8 cellular contexts compared by ENCODE assay signal in the genomic region with DNA sequence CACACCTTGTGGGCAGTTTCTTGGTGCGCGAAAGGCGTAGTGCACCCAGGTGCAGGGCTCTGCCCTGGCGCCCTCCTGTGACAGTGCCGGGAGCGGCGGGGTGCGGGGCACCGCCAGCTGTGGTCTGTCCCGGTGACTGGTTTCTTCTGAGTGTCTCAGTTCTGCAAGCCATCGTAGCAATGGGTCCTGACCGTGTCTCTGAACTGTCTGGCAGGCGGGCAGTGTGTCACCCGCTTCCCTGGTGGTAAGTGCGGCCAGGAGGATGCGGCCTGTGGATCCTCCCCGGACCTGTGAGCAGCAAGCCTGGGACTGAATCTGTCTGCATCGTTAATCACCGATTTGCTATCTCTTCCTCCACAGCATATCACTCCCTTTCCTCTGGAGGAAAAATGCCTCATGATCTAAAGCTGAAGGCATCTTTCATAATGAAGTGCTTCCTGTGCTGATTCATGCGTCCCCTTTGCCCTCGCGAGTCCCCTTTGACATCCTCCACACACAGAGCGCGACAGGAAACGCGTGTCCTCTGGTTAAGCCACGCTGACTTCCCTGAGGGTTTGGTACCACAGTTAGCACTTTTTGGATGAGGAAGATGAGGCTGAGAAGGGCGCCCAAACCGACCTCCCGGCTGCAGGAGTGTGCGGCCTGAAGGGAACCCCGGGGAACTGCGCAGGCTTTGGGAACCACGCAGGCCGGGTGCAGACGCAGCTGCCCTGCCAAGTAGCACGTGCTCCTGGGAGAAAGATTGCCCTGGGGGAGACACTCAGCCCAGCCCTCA.
A peak's percentile ranks its signal among the peaks of the same experiment; 100 is the strongest.
DNase-seq lines count a peak whose midpoint lies in the region; ATAC-seq and TF ChIP-seq lines count a peak whose summit lies in the region.

No MANE protein-coding gene starts in this region.

- no peak for TF ChIP-seq CTCF in spleen (IDR thresholded peaks at IDR 0.05 in 8 of 11, conservative IDR thresholded peaks at IDR 0.05 in 3 of 11)

- peak; percentile 49 for DNase-seq in activated CD4-positive, alpha-beta T cell treated with anti-CD3 and anti-CD28 coated beads, Interleukin-2, amount 10 ng/mL, durations not matched to agents 7 days and 5 days
- no peak for DNase-seq in activated CD4-positive, alpha-beta T cell treated with anti-CD3 and anti-CD28 coated beads for 4 hours
- peak; percentile 88 for DNase-seq in Jurkat, Clone E6-1 (ENCODE audit: low read depth, low spot score)
- DNase-seq in dermis blood vessel endothelial cell, result peak; percentile 50
- peak; percentile 83 for DNase-seq in spleen
- no peak for DNase-seq in naive thymus-derived CD8-positive, alpha-beta T cell
- DNase-seq in ecto neural progenitor cell (ENCODE audit: low spot score), result no peak

- peak overlapping the region; percentile 37 for H3K4me3 ChIP-seq in Jurkat, Clone E6-1 (ENCODE audit: low read length)
- H3K4me3 ChIP-seq in spleen, result peak overlapping the region in 1 of 8 donors; percentile 17

- H3K4me3 Mint-ChIP-seq in activated CD4-positive, alpha-beta T cell treated with anti-CD3 and anti-CD28 coated beads, Interleukin-2, amount 10 ng/mL, durations not matched to agents 7 days and 5 days, result peak overlapping the region; percentile 23
- H3K4me3 Mint-ChIP-seq in naive thymus-derived CD8-positive, alpha-beta T cell, result peak overlapping the region in 5 of 10 donors; percentile 3 to 50 (median 18)

- intact Hi-C loops in spleen (cut with DNase I; ENCODE audit: low total_unique reads), result loop anchor here (10.0 kb wide), 1 partner anchor 410 kb away; no protein-coding TSS in a partner anchor

- 13 to 27% (median 13%) methylated on average over 30 to 37 of the region's 37 CpGs for WGBS in spleen, 5 donors

- no peaks in the 10 kb centered on the region for H3K36me3 Mint-ChIP-seq in activated CD4-positive, alpha-beta T cell treated with anti-CD3 and anti-CD28 coated beads, Interleukin-2, amount 10 ng/mL, durations not matched to agents 7 days and 5 days (ENCODE audit: low read depth)
- H3K36me3 Mint-ChIP-seq in naive thymus-derived CD8-positive, alpha-beta T cell, result no peaks in the 10 kb centered on the region

- H3K27me3 ChIP-seq in spleen (replicated peaks in 1 of 7), result peaks cover 0 to 31% (median 0%) of the 10 kb centered on the region in 7 donors

- peaks cover 25% of the 10 kb centered on the region for H3K4me1 Mint-ChIP-seq in activated CD4-positive, alpha-beta T cell treated with anti-CD3 and anti-CD28 coated beads, Interleukin-2, amount 10 ng/mL, durations not matched to agents 7 days and 5 days
- H3K4me1 Mint-ChIP-seq in naive thymus-derived CD8-positive, alpha-beta T cell, result peaks cover 3 to 19% (median 12%) of the 10 kb centered on the region in 4 donors

- peaks cover 17% of the 10 kb centered on the region for H3K27me3 Mint-ChIP-seq in activated CD4-positive, alpha-beta T cell treated with anti-CD3 and anti-CD28 coated beads, Interleukin-2, amount 10 ng/mL, durations not matched to agents 7 days and 5 days
- H3K27me3 Mint-ChIP-seq in naive thymus-derived CD8-positive, alpha-beta T cell, result peaks cover 5 to 40% (median 23%) of the 10 kb centered on the region in 5 donors

- peaks cover 0 to 2% (median 0%) of the 10 kb centered on the region in 8 donors for H3K9me3 ChIP-seq in spleen

- peaks cover 34 to 64% (median 48%) of the 10 kb centered on the region in 6 donors for H3K4me1 ChIP-seq in spleen

- H3K27ac ChIP-seq in spleen, result peak overlapping the region in 7 of 8 donors; percentile 46 to 70 (median 66)

- H3K9me3 Mint-ChIP-seq in activated CD4-positive, alpha-beta T cell treated with anti-CD3 and anti-CD28 coated beads, Interleukin-2, amount 10 ng/mL, durations not matched to agents 7 days and 5 days, result peaks cover 3% of the 10 kb centered on the region
- H3K9me3 Mint-ChIP-seq in naive thymus-derived CD8-positive, alpha-beta T cell, result no peaks in the 10 kb centered on the region

- CTCF ChIA-PET in activated CD4-positive, alpha-beta T cell treated with anti-CD3 and anti-CD28 coated beads, Interleukin-2, amount 10 ng/mL, durations not matched to agents 7 days and 5 days (lab: Charles Lee), result no interaction called here

- H3K27ac Mint-ChIP-seq in activated CD4-positive, alpha-beta T cell treated with anti-CD3 and anti-CD28 coated beads, Interleukin-2, amount 10 ng/mL, durations not matched to agents 7 days and 5 days, result peak overlapping the region; percentile 66
- peak overlapping the region in 2 of 10 donors; percentile 18 to 46 for H3K27ac Mint-ChIP-seq in naive thymus-derived CD8-positive, alpha-beta T cell

- no peaks in the 10 kb centered on the region for H3K36me3 ChIP-seq in spleen

- no peak for ATAC-seq in HG03378 (IDR thresholded peaks at IDR 0.05; ENCODE audit: unreplicated experiment)
- ATAC-seq in naive thymus-derived CD8-positive, alpha-beta T cell, result no peak

- no peak for TF ChIP-seq POLR2A in spleen (IDR thresholded peaks at IDR 0.05)

- POLR2A ChIA-PET in activated CD4-positive, alpha-beta T cell treated with anti-CD3 and anti-CD28 coated beads, Interleukin-2, amount 10 ng/mL, durations not matched to agents 7 days and 5 days (lab: Charles Lee), result no interaction called here
- POLR2A ChIA-PET in naive thymus-derived CD8-positive, alpha-beta T cell (lab: Charles Lee), result no interaction called here

Comparison
In these comparisons a context has a peak if more than half of its experiments do, and no peak if none do; other contexts are left out.
1. DNase-seq: peak in activated CD4-positive, alpha-beta T cell treated with anti-CD3 and anti-CD28 coated beads, Interleukin-2, amount 10 ng/mL, durations not matched to agents 7 days and 5 days (single experiment), Jurkat, Clone E6-1 (single experiment), dermis blood vessel endothelial cell (single experiment) and spleen (single experiment); none in activated CD4-positive, alpha-beta T cell treated with anti-CD3 and anti-CD28 coated beads for 4 hours (0 of 2), naive thymus-derived CD8-positive, alpha-beta T cell (0 of 10) and ecto neural progenitor cell (single experiment).